Comparison of ENCODE assay signal across 9 cellular contexts in the genomic region with DNA sequence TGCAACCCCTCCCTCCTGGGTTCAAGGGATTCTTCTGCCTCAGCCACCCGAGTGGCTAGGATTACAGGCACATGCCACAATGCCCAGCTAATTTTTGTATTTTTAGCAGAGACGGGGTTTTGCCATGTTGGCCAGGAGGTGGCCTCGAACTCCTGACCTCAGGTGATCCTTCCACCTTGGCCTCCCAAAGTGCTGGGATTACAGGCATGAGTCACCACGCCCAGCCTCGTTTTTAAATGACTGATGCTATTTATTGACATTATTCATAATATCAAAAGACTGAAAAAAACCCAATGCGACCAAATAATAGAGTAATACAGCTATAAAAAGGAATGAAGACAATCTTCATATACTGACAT. TPM values are rescaled to one million over a fixed set of nuclear protein-coding genes. Genes with fewer than 3 reads are reported as not detected.
DNase-seq lines count a peak whose midpoint lies in the region; ATAC-seq and TF ChIP-seq lines count a peak whose summit lies in the region.
"Not testable (repeated sequence)": the region's sequence is repeated elsewhere in the genome, so short reads cannot be mapped to it uniquely, and the experiment has no call there.
"Had no signal": no experiment of that assay in that cellular context is flagged by ENCODE, and none has a peak within 500 bp of the region (broad histone marks: within the 10 kb centered on the region; RNA-seq: fewer than 3 reads in every experiment).

No MANE protein-coding gene starts in this region.

- H3K4me3 Mint-ChIP-seq in CD4-positive, alpha-beta memory T cell, result not testable (repeated sequence)
- H3K4me3 Mint-ChIP-seq in activated CD4-positive, alpha-beta T cell treated with anti-CD3 and anti-CD28 coated beads, Interleukin-2, amount 10 ng/mL, durations not matched to agents 24 days and 14 days, result peak overlapping the region; percentile 96
- peak overlapping the region; percentile 89 for H3K4me3 Mint-ChIP-seq in activated naive CD8-positive, alpha-beta T cell treated with anti-CD3 and anti-CD28 coated beads, Interleukin-2, amount 50 U/mL, for 24 hours
- H3K4me3 Mint-ChIP-seq in mesothelial cell of epicardium (peak overlapping the region; percentile 42), type B pancreatic cell (peak overlapping the region; percentile 9)

- CTCF ChIA-PET in CD4-positive, alpha-beta memory T cell (lab: Charles Lee; ENCODE audit: partially characterized antibody), result interaction anchor here (1.3 to 7.7 kb wide), 2 partner anchors 22 to 48 kb away, joined by 3 to 542 read pairs; a partner anchor contains a TSS
- CTCF ChIA-PET in OCI-LY7 (lab: Charles Lee; ENCODE audit: unreplicated experiment), result not testable (repeated sequence)

- peak overlapping the region in 6 of 7 donors; percentile 72 to 98 (median 90) for H3K27ac Mint-ChIP-seq in CD4-positive, alpha-beta memory T cell
- peak overlapping the region; percentile 95 for H3K27ac Mint-ChIP-seq in activated CD4-positive, alpha-beta T cell treated with anti-CD3 and anti-CD28 coated beads, Interleukin-2, amount 10 ng/mL, durations not matched to agents 24 days and 14 days
- peak overlapping the region; percentile 93 for H3K27ac Mint-ChIP-seq in activated naive CD8-positive, alpha-beta T cell treated with anti-CD3 and anti-CD28 coated beads, Interleukin-2, amount 50 U/mL, for 24 hours
- peak overlapping the region; percentile 99 for H3K27ac Mint-ChIP-seq in mesothelial cell of epicardium
- H3K27ac Mint-ChIP-seq in type B pancreatic cell, result peak overlapping the region; percentile 96

- peaks cover 35% of the 10 kb centered on the region for H3K79me2 ChIP-seq in OCI-LY7 (ENCODE audit: insufficient read depth, low read depth, low read length)

- not testable (repeated sequence) for H4K20me1 ChIP-seq in OCI-LY7 (ENCODE audit: insufficient read depth, low read length)

- not testable (repeated sequence) for TF ChIP-seq CTCF in OCI-LY7 (conservative IDR thresholded peaks at IDR 0.05; ENCODE audit: low read length); esophagus muscularis mucosa (IDR thresholded peaks at IDR 0.05); mesothelial cell of epicardium (IDR thresholded peaks at IDR 0.05; ENCODE audit: unreplicated experiment); type B pancreatic cell (conservative IDR thresholded peaks at IDR 0.05)

- POLR2A ChIA-PET in CD4-positive, alpha-beta memory T cell (lab: Charles Lee; ENCODE audit: partially characterized antibody), result interaction anchor here (28.5 kb wide), 1 partner anchor 43 kb away, joined by 1691 read pairs; a partner anchor contains a TSS
- POLR2A ChIA-PET in OCI-LY7 (lab: Charles Lee), result interaction anchor here (0.5 to 1.8 kb wide), 8 partner anchors 41 to 133 kb away, joined by 3 to 6 read pairs (median 3); a partner anchor contains a TSS

- H3K9me3 Mint-ChIP-seq in CD4-positive, alpha-beta memory T cell; activated CD4-positive, alpha-beta T cell treated with anti-CD3 and anti-CD28 coated beads, Interleukin-2, amount 10 ng/mL, durations not matched to agents 24 days and 14 days; activated naive CD8-positive, alpha-beta T cell treated with anti-CD3 and anti-CD28 coated beads, Interleukin-2, amount 50 U/mL, for 24 hours; mesothelial cell of epicardium; type B pancreatic cell: not testable (repeated sequence)

- not testable (repeated sequence) for H3K4me3 ChIP-seq in CD4-positive, alpha-beta memory T cell (ENCODE audit: low read length in 2 of 2); OCI-LY7 (ENCODE audit: low read depth, low read length, poor library complexity, severe bottlenecking); esophagus muscularis mucosa; rectal smooth muscle tissue (ENCODE audit: low read length)

- peak overlapping the region; percentile 74; the same call in 1 of the 2 replicates for H2AFZ ChIP-seq in OCI-LY7 (ENCODE audit: low read length)

- BruUV-seq in OCI-LY7 (replicated peaks; lab: Mats Ljungman, UMichigan), result not testable (repeated sequence)

- peaks cover 32 to 56% (median 44%) of the 10 kb centered on the region in 4 donors for H3K4me1 Mint-ChIP-seq in CD4-positive, alpha-beta memory T cell
- peaks cover 47% of the 10 kb centered on the region for H3K4me1 Mint-ChIP-seq in activated CD4-positive, alpha-beta T cell treated with anti-CD3 and anti-CD28 coated beads, Interleukin-2, amount 10 ng/mL, durations not matched to agents 24 days and 14 days
- peaks cover 50% of the 10 kb centered on the region for H3K4me1 Mint-ChIP-seq in activated naive CD8-positive, alpha-beta T cell treated with anti-CD3 and anti-CD28 coated beads, Interleukin-2, amount 50 U/mL, for 24 hours
- H3K4me1 Mint-ChIP-seq in mesothelial cell of epicardium (peaks cover 49% of the 10 kb centered on the region), type B pancreatic cell (ENCODE audit: unreplicated experiment) (peaks cover 45% of the 10 kb centered on the region)

- not testable (repeated sequence) for H3K9me2 ChIP-seq in OCI-LY7 (ENCODE audit: insufficient read depth, low read length)

- not testable (repeated sequence) for H3K36me3 Mint-ChIP-seq in CD4-positive, alpha-beta memory T cell; mesothelial cell of epicardium; type B pancreatic cell
- H3K36me3 Mint-ChIP-seq in activated CD4-positive, alpha-beta T cell treated with anti-CD3 and anti-CD28 coated beads, Interleukin-2, amount 10 ng/mL, durations not matched to agents 24 days and 14 days (ENCODE audit: low read depth), result peaks cover 27% of the 10 kb centered on the region
- peaks cover 28% of the 10 kb centered on the region for H3K36me3 Mint-ChIP-seq in activated naive CD8-positive, alpha-beta T cell treated with anti-CD3 and anti-CD28 coated beads, Interleukin-2, amount 50 U/mL, for 24 hours (ENCODE audit: low read depth)

- peak overlapping the region; percentile 74 for H3K4me2 ChIP-seq in OCI-LY7 (ENCODE audit: low read length)

- peaks cover 51% of the 10 kb centered on the region for H3K4me1 ChIP-seq in CD4-positive, alpha-beta memory T cell (ENCODE audit: insufficient read depth, low read length)
- H3K4me1 ChIP-seq in OCI-LY7 (ENCODE audit: insufficient read depth, low read length, poor library complexity, severe bottlenecking) (peaks cover 47% of the 10 kb centered on the region), esophagus muscularis mucosa (peaks cover 46 to 60% (median 56%) of the 10 kb centered on the region in 4 donors), rectal smooth muscle tissue (ENCODE audit: control insufficient read depth, insufficient read depth, low read length) (peaks cover 23% of the 10 kb centered on the region)

- ATAC-seq in activated naive CD8-positive, alpha-beta T cell treated with anti-CD3 and anti-CD28 coated beads, Interleukin-2, amount 50 U/mL, for 24 hours, result not testable (repeated sequence)

- TF ChIP-seq POLR2A in esophagus muscularis mucosa (IDR thresholded peaks at IDR 0.05; ENCODE audit: low read depth), result not testable (repeated sequence)

- H3K27ac ChIP-seq in CD4-positive, alpha-beta memory T cell (ENCODE audit: low read depth, low read length), result not testable (repeated sequence)
- H3K27ac ChIP-seq in OCI-LY7 (ENCODE audit: low read depth, low read length, poor library complexity, severe bottlenecking) (peak overlapping the region; percentile 90), esophagus muscularis mucosa (replicated peaks in 1 of 4) (peak overlapping the region; percentile 88 to 93 (median 92)), rectal smooth muscle tissue (ENCODE audit: low read depth, low read length) (peak overlapping the region; percentile 95)

- H3K36me3 ChIP-seq in CD4-positive, alpha-beta memory T cell (ENCODE audit: insufficient read depth, low read length); esophagus muscularis mucosa; rectal smooth muscle tissue (ENCODE audit: control insufficient read depth, insufficient read depth, low read length): not testable (repeated sequence)
- peaks cover 24% of the 10 kb centered on the region for H3K36me3 ChIP-seq in OCI-LY7 (ENCODE audit: insufficient read depth, low read length)

- H3K27me3 ChIP-seq in CD4-positive, alpha-beta memory T cell (ENCODE audit: insufficient read depth, low read length); esophagus muscularis mucosa; rectal smooth muscle tissue (ENCODE audit: control insufficient read depth, insufficient read depth, low read length): not testable (repeated sequence)

- not testable (repeated sequence) for H3K9ac ChIP-seq in rectal smooth muscle tissue (ENCODE audit: low read length)

- TF ChIP-seq EP300 in esophagus muscularis mucosa (IDR thresholded peaks at IDR 0.05), result not testable (repeated sequence)

- WGBS in esophagus muscularis mucosa, result 58% methylated on average over 6 of the region's 6 CpGs

- H3K9me3 ChIP-seq in CD4-positive, alpha-beta memory T cell (ENCODE audit: control insufficient read depth in 1 of 2, low read length in 2 of 2); OCI-LY7 (ENCODE audit: low read length); esophagus muscularis mucosa: not testable (repeated sequence)

- H3K27me3 Mint-ChIP-seq in CD4-positive, alpha-beta memory T cell; activated CD4-positive, alpha-beta T cell treated with anti-CD3 and anti-CD28 coated beads, Interleukin-2, amount 10 ng/mL, durations not matched to agents 24 days and 14 days; activated naive CD8-positive, alpha-beta T cell treated with anti-CD3 and anti-CD28 coated beads, Interleukin-2, amount 50 U/mL, for 24 hours; mesothelial cell of epicardium (ENCODE audit: low read depth); type B pancreatic cell: not testable (repeated sequence)

- DNase-seq in CD4-positive, alpha-beta memory T cell; OCI-LY7 (ENCODE audit: low spot score); activated CD4-positive, alpha-beta T cell treated with anti-CD3 and anti-CD28 coated beads, Interleukin-2, amount 10 ng/mL, durations not matched to agents 24 days and 14 days; activated naive CD8-positive, alpha-beta T cell treated with anti-CD3 and anti-CD28 coated beads, Interleukin-2, amount 50 U/mL, for 24 hours; esophagus muscularis mucosa (ENCODE audit: extremely low spot score); mesothelial cell of epicardium (ENCODE audit: low spot score in 2 of 2, unreplicated experiment in 2 of 2); type B pancreatic cell (ENCODE audit: extremely low spot score, unreplicated experiment): not testable (repeated sequence)

- intact Hi-C loops in CD4-positive, alpha-beta memory T cell (cut with micrococcal nuclease), result loop anchor here (5.0 kb wide), 1 partner anchor 207 kb away; no protein-coding TSS in a partner anchor
- intact Hi-C loops in OCI-LY7 (cut with micrococcal nuclease; ENCODE audit: unreplicated experiment); activated CD4-positive, alpha-beta T cell treated with anti-CD3 and anti-CD28 coated beads, Interleukin-2, amount 10 ng/mL, durations not matched to agents 24 days and 14 days (cut with micrococcal nuclease): not testable (repeated sequence)
- intact Hi-C loops in esophagus muscularis mucosa (cut with DNase I), result loop anchor here (10.0 kb wide), 1 partner anchor 120 kb away; a partner anchor contains a TSS

RNA-seq across cellular contexts. Expression of a gene that starts 1.5 kb away (rescaled TPM):
- 10 to 100 TPM; 64.2 to 65.0 TPM for total RNA-seq in CD4-positive, alpha-beta memory T cell
- polyA plus RNA-seq in CD4-positive, alpha-beta memory T cell, result 100 to 1,000 TPM; 121 to 164 TPM
- total RNA-seq in OCI-LY7 (2014; rRNA removed; shearing (Covaris generic)), result 451 and 482 TPM in 2 replicates
- total RNA-seq in OCI-LY7 (2022), result 232 and 252 TPM in 2 replicates
- total RNA-seq in activated CD4-positive, alpha-beta T cell treated with anti-CD3 and anti-CD28 coated beads, Interleukin-2, amount 10 ng/mL, durations not matched to agents 24 days and 14 days, result 217 and 225 TPM in 2 replicates
- total RNA-seq in esophagus muscularis mucosa, result 100 to 1,000 TPM in 1 of 4 donors, 10 to 100 TPM in 3; 86.8 to 116 (median 93.9) TPM
- 112 to 119 TPM (median 114 TPM) in 3 replicates for total RNA-seq in mesothelial cell of epicardium
- total RNA-seq in type B pancreatic cell (ENCODE audit: low replicate concordance), result 196 and 223 TPM in 2 replicates

RNA-seq across cellular contexts. Expression of a gene that starts 16.0 kb away (rescaled TPM):
- total RNA-seq in CD4-positive, alpha-beta memory T cell, result 10 to 100 TPM; 46.2 to 49.2 TPM
- 1 to 10 TPM; 6.8 to 8.0 TPM for polyA plus RNA-seq in CD4-positive, alpha-beta memory T cell
- 15.2 and 18.9 TPM in 2 replicates for total RNA-seq in OCI-LY7 (2014; rRNA removed; shearing (Covaris generic))
- 44.1 and 54.5 TPM in 2 replicates for total RNA-seq in OCI-LY7 (2022)
- 14.6 and 18.5 TPM in 2 replicates for total RNA-seq in activated CD4-positive, alpha-beta T cell treated with anti-CD3 and anti-CD28 coated beads, Interleukin-2, amount 10 ng/mL, durations not matched to agents 24 days and 14 days
- 10 to 100 TPM; 15.0 to 50.3 (median 28.0) TPM for total RNA-seq in esophagus muscularis mucosa
- total RNA-seq in mesothelial cell of epicardium, result 22.6 to 24.3 TPM (median 23.2 TPM) in 3 replicates
- 28.8 and 46.7 TPM in 2 replicates for total RNA-seq in type B pancreatic cell (ENCODE audit: low replicate concordance)

RNA-seq across cellular contexts. Expression of a gene that starts 42.9 kb away (rescaled TPM):
- 100 to 1,000 TPM; 163 TPM for total RNA-seq in CD4-positive, alpha-beta memory T cell
- 100 to 1,000 TPM in 1 of 2 donors, 10 to 100 TPM in 1; 16.5 to 133 TPM for polyA plus RNA-seq in CD4-positive, alpha-beta memory T cell
- 138 and 144 TPM in 2 replicates for total RNA-seq in OCI-LY7 (2014; rRNA removed; shearing (Covaris generic))
- total RNA-seq in OCI-LY7 (2022) (79.0 and 92.6 TPM in 2 replicates), esophagus muscularis mucosa (100 to 1,000 TPM; 325 to 457 (median 403) TPM), mesothelial cell of epicardium (274 to 284 TPM (median 276 TPM) in 3 replicates), type B pancreatic cell (ENCODE audit: low replicate concordance) (126 and 232 TPM in 2 replicates)
- total RNA-seq in activated CD4-positive, alpha-beta T cell treated with anti-CD3 and anti-CD28 coated beads, Interleukin-2, amount 10 ng/mL, durations not matched to agents 24 days and 14 days, result 382 and 413 TPM in 2 replicates

RNA-seq across cellular contexts. Expression of a gene that starts 50.1 kb away (rescaled TPM):
- 1 to 10 TPM; 5.5 to 5.8 TPM for total RNA-seq in CD4-positive, alpha-beta memory T cell
- 1 to 10 TPM in 1 of 2 donors, under 1 TPM in 1; 0.13 to 1.8 TPM for polyA plus RNA-seq in CD4-positive, alpha-beta memory T cell
- 0.38 and 3.7 TPM in 2 replicates for total RNA-seq in OCI-LY7 (2014; rRNA removed; shearing (Covaris generic))
- total RNA-seq in OCI-LY7 (2022) (1.1 and 2.6 TPM in 2 replicates), esophagus muscularis mucosa (1 to 10 TPM in 3 of 4 donors, under 1 TPM in 1; 0.52 to 2.5 (median 1.3) TPM), mesothelial cell of epicardium (14.8 to 17.1 TPM (median 16.8 TPM) in 3 replicates), type B pancreatic cell (ENCODE audit: low replicate concordance) (7.8 and 10.2 TPM in 2 replicates)
- 2.3 and 3.0 TPM in 2 replicates for total RNA-seq in activated CD4-positive, alpha-beta T cell treated with anti-CD3 and anti-CD28 coated beads, Interleukin-2, amount 10 ng/mL, durations not matched to agents 24 days and 14 days
- polyA plus RNA-seq: foreskin keratinocyte had no signal
